Comparison of ENCODE assay signal across 10 cellular contexts in genomic region chr12:7937867-7938506, GRCh38. TPM values are rescaled to one million over a fixed set of nuclear protein-coding genes. Genes with fewer than 3 reads are reported as not detected.
DNase-seq lines count a peak whose midpoint lies in the region; ATAC-seq and TF ChIP-seq lines count a peak whose summit lies in the region.
"Had no signal": no experiment of that assay in that cellular context is flagged by ENCODE, and none has a peak within 500 bp of the region (broad histone marks: within the 10 kb centered on the region; RNA-seq: fewer than 3 reads in every experiment).

No MANE protein-coding gene starts in this region.

- H3K36me3 Mint-ChIP-seq in activated T-cell treated with anti-CD3 and anti-CD28 coated beads, Interleukin-2, amount 50 U/mL, for 24 hours (ENCODE audit: low read depth), result no peaks in the 10 kb centered on the region

- no peaks in the 10 kb centered on the region for H3K9me3 Mint-ChIP-seq in activated T-cell treated with anti-CD3 and anti-CD28 coated beads, Interleukin-2, amount 50 U/mL, for 24 hours

- H4K20me1 ChIP-seq in fibroblast of lung (ENCODE audit: control insufficient read depth, extremely low read depth, insufficient read depth, low read length), result no peaks in the 10 kb centered on the region

- peak overlapping the region; percentile 61 for H3K4me2 ChIP-seq in fibroblast of lung (ENCODE audit: extremely low read depth, insufficient read depth, low read length)

- intact Hi-C loops in testis (cut with DNase I; ENCODE audit: low total_unique reads), result loop anchor here (10.0 kb wide), 1 partner anchor 57 kb away; no protein-coding TSS in a partner anchor

- peaks cover 11% of the 10 kb centered on the region for H3K4me1 Mint-ChIP-seq in activated T-cell treated with anti-CD3 and anti-CD28 coated beads, Interleukin-2, amount 50 U/mL, for 24 hours (ENCODE audit: low read depth)

- H3K36me3 ChIP-seq in Peyer's patch (no peaks in the 10 kb centered on the region), fibroblast of lung (ENCODE audit: control insufficient read depth, insufficient read depth, low read length) (peaks cover 1% of the 10 kb centered on the region), testis (ENCODE audit: low read depth, missing control alignments) (no peaks in the 10 kb centered on the region)

- peak overlapping the region; percentile 51 for H3K4me3 Mint-ChIP-seq in activated T-cell treated with anti-CD3 and anti-CD28 coated beads, Interleukin-2, amount 50 U/mL, for 24 hours

- no peak overlapping the region for H3K9ac ChIP-seq in fibroblast of lung (ENCODE audit: insufficient read depth, low read length)

- peaks cover 29% of the 10 kb centered on the region for H3K79me2 ChIP-seq in fibroblast of lung (ENCODE audit: control insufficient read depth, insufficient read depth, low read length)

- DNase-seq in activated T-cell treated with anti-CD3 and anti-CD28 coated beads, Interleukin-2, amount 50 U/mL, for 24 hours, result no peak
- no peak for DNase-seq in activated T-cell treated with anti-CD3 and anti-CD28 coated beads, Interleukin-2, amount 50 U/mL, for 1 hour
- DNase-seq in Peyer's patch, result no peak
- peak; percentile 22 to 42 for DNase-seq in fibroblast of lung (ENCODE audit: low read depth in 2 of 2)
- peak; percentile 44 for DNase-seq in stimulated activated naive CD8-positive, alpha-beta T cell treated with anti-CD3 and anti-CD28 coated beads, Interleukin-15, Interleukin-2, amounts not matched to agents 100 U/mL and 50 U/mL, for 24 hours
- no peak for DNase-seq in testis
- no peak for DNase-seq in A172 (ENCODE audit: low spot score)
- DNase-seq in NCI-H2081 treated with DMSO at 0.1 percent for 48 hours (lab: John Stamatoyannopoulos, UW), result no peak
- DNase-seq: NCI-H510A treated with DMSO at 0.1 percent for 48 hours had no signal

- H3K27me3 Mint-ChIP-seq in activated T-cell treated with anti-CD3 and anti-CD28 coated beads, Interleukin-2, amount 50 U/mL, for 24 hours, result no peaks in the 10 kb centered on the region

- TF ChIP-seq CTCF in Peyer's patch (IDR thresholded peaks at IDR 0.05), result peak in 5 of 6 experiments; percentile 6 to 23 (median 7)
- peak in 1 of 2 donors; percentile 48 for TF ChIP-seq CTCF in fibroblast of lung (conservative IDR thresholded peaks at IDR 0.05 in 1 of 2, IDR thresholded peaks at IDR 0.05 in 1 of 2; ENCODE audit: low read depth in 1 of 2, low read length in 2 of 2)
- peak in 1 of 3 experiments; percentile 45 for TF ChIP-seq CTCF in testis (IDR thresholded peaks at IDR 0.05)

- ATAC-seq in stimulated activated naive CD8-positive, alpha-beta T cell treated with anti-CD3 and anti-CD28 coated beads, Interleukin-15, Interleukin-2, amounts not matched to agents 100 U/mL and 50 U/mL, for 24 hours, result no peak

- peak overlapping the region in 2 of 4 donors; percentile 13 to 17 for H3K27ac ChIP-seq in Peyer's patch
- H3K27ac ChIP-seq in fibroblast of lung (ENCODE audit: insufficient read depth, low read length), result peak overlapping the region; percentile 60
- no peak overlapping the region for H3K27ac ChIP-seq in testis
- H3K27ac ChIP-seq: epithelial cell of prostate had no signal

- H3K4me1 ChIP-seq in Peyer's patch, result peaks cover 0 to 4% (median 0%) of the 10 kb centered on the region in 4 donors
- peaks cover 5% of the 10 kb centered on the region for H3K4me1 ChIP-seq in fibroblast of lung (ENCODE audit: control insufficient read depth, extremely low read depth, insufficient read depth, low read length)
- H3K4me1 ChIP-seq in testis, result peaks cover 5% of the 10 kb centered on the region

- H3K9me3 ChIP-seq in Peyer's patch (no peaks in the 10 kb centered on the region), fibroblast of lung (ENCODE audit: control insufficient read depth, insufficient read depth, low read depth, low read length) (no peaks in the 10 kb centered on the region), testis (no peaks in the 10 kb centered on the region)

- peak overlapping the region; percentile 79 for H2AFZ ChIP-seq in fibroblast of lung (ENCODE audit: low read length)

- TF ChIP-seq POLR2A in Peyer's patch (IDR thresholded peaks at IDR 0.05) (no peak), testis (IDR thresholded peaks at IDR 0.05) (no peak)

- 6 to 12% methylated on average over 4 of the region's 4 CpGs for WGBS in testis, 2 donors

- no peaks in the 10 kb centered on the region for H3K27me3 ChIP-seq in Peyer's patch
- no peaks in the 10 kb centered on the region for H3K27me3 ChIP-seq in fibroblast of lung (ENCODE audit: control insufficient read depth, insufficient read depth, low read length)
- H3K27me3 ChIP-seq in testis, result no peaks in the 10 kb centered on the region

- H3K4me3 ChIP-seq in Peyer's patch (no peak overlapping the region), fibroblast of lung (replicated peaks in 1 of 4; ENCODE audit: control extremely low read depth in 1 of 4, insufficient read depth in 1 of 4, low read depth in 3 of 4, low read length in 4 of 4) (no peak overlapping the region), testis (peak overlapping the region in 1 of 2 donors; percentile 9)

- peak overlapping the region; percentile 76 for H3K27ac Mint-ChIP-seq in activated T-cell treated with anti-CD3 and anti-CD28 coated beads, Interleukin-2, amount 50 U/mL, for 24 hours

RNA-seq across cellular contexts. Expression of gene SLC2A3, which starts 2.0 kb away (rescaled TPM):
- total RNA-seq in Peyer's patch (10 to 100 TPM in 2 of 4 donors, 1 to 10 TPM in 2; 1.9 to 69.3 (median 11.2) TPM), fibroblast of lung (95.0 and 127 TPM in 2 replicates), testis (10 to 100 TPM; 11.0 to 25.7 TPM)
- polyA plus RNA-seq in fibroblast of lung (83.0 and 124 TPM in 2 replicates), testis (ENCODE audit: insufficient read depth, low read depth, low replicate concordance) (22.3 TPM)
- polyA plus RNA-seq in fibroblast of lung (2012), result 65.6 and 124 TPM in 2 replicates
- polyA minus RNA-seq in fibroblast of lung (ENCODE audit: low replicate concordance), result 109 and 154 TPM in 2 replicates
- total RNA-seq in A172 (2014; rRNA removed; shearing (Covaris generic)), result 16.3 and 17.0 TPM in 2 replicates

Comparison
In these comparisons a context has a peak if more than half of its experiments do, and no peak if none do; other contexts are left out.
1. DNase-seq: peak in fibroblast of lung (2 of 2) and stimulated activated naive CD8-positive, alpha-beta T cell treated with anti-CD3 and anti-CD28 coated beads, Interleukin-15, Interleukin-2, amounts not matched to agents 100 U/mL and 50 U/mL, for 24 hours (single experiment); none in activated T-cell treated with anti-CD3 and anti-CD28 coated beads, Interleukin-2, amount 50 U/mL, for 24 hours (single experiment), activated T-cell treated with anti-CD3 and anti-CD28 coated beads, Interleukin-2, amount 50 U/mL, for 1 hour (single experiment), Peyer's patch (0 of 3), testis (single experiment), A172 (single experiment) and NCI-H2081 treated with DMSO at 0.1 percent for 48 hours (single experiment).